Comparison of ENCODE assay signal across 8 cellular contexts in the genomic region with DNA sequence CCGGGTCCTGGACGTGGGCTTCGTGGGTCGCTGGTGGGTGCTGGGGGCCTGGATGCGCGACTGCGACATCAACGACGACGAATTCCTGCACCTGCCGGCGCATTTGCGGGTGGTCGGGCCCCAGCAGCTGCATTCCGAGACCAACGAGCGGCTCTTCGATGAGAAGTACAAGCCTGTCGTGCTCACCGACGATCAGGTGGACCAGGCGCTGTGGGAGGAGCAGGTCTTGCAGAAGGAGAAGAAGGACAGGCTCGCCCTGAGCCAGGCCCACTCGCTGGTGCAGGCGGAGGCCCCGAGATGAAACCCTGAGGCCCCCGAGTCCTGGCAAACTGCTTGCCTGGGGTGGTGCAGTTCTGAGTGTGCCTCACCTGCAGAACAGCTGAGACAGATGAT. TPM values are rescaled to one million over a fixed set of nuclear protein-coding genes. Genes with fewer than 3 reads are reported as not detected.
A peak's percentile ranks its signal among the peaks of the same experiment; 100 is the strongest.
DNase-seq lines count a peak whose midpoint lies in the region; ATAC-seq, FAIRE-seq and TF ChIP-seq lines count a peak whose summit lies in the region.

No MANE protein-coding gene starts in this region.

- no CpG with 5 or more reads among the region's 27 CpGs for WGBS in right lobe of liver (ENCODE audit: insufficient coverage, low coverage, low lambda C conversion rate, missing lambda C conversion rate)
- WGBS in upper lobe of left lung, 2 donors = 13 to 29% methylated on average over 6 to 9 of the region's 27 CpGs

- no peaks in the 10 kb centered on the region for H3K9me3 ChIP-seq in astrocyte (ENCODE audit: insufficient read depth, low read depth, low read length)
- no peaks in the 10 kb centered on the region for H3K9me3 ChIP-seq in right lobe of liver
- H3K9me3 ChIP-seq in upper lobe of left lung = no peaks in the 10 kb centered on the region

- H3K36me3 ChIP-seq in astrocyte (ENCODE audit: insufficient read depth, low read length) (peaks cover 6% of the 10 kb centered on the region), right lobe of liver (no peaks in the 10 kb centered on the region), upper lobe of left lung (peaks cover 0 to 36% (median 12%) of the 10 kb centered on the region in 4 donors)

- no peak for FAIRE-seq in astrocyte (lab: Jason Lieb, UNC)

- H3K79me2 ChIP-seq in astrocyte (ENCODE audit: insufficient read depth, low read length) = peaks cover 56% of the 10 kb centered on the region

- peaks cover 17% of the 10 kb centered on the region for H3K4me1 ChIP-seq in astrocyte (ENCODE audit: insufficient read depth, low read length)
- H3K4me1 ChIP-seq in right lobe of liver = peaks cover 0 to 18% (median 5%) of the 10 kb centered on the region in 4 donors
- H3K4me1 ChIP-seq in upper lobe of left lung = peaks cover 18 to 29% (median 22%) of the 10 kb centered on the region in 4 donors

- H3K27ac Mint-ChIP-seq in activated T-cell treated with anti-CD3 and anti-CD28 coated beads, Interleukin-2, amount 50 U/mL, for 72 hours = peak overlapping the region; percentile 5
- H3K27ac Mint-ChIP-seq in astrocyte (ENCODE audit: unreplicated experiment) = no peak overlapping the region

- peaks cover 27% of the 10 kb centered on the region for H3K4me1 Mint-ChIP-seq in activated T-cell treated with anti-CD3 and anti-CD28 coated beads, Interleukin-2, amount 50 U/mL, for 72 hours (ENCODE audit: low read depth)
- peaks cover 8% of the 10 kb centered on the region for H3K4me1 Mint-ChIP-seq in astrocyte (ENCODE audit: low read depth, unreplicated experiment)

- no peak for DNase-seq in activated T-cell treated with anti-CD3 and anti-CD28 coated beads, Interleukin-2, amount 50 U/mL, for 72 hours
- no peak for DNase-seq in activated T-cell treated with anti-CD3 and anti-CD28 coated beads, Interleukin-2, amount 50 U/mL, for 1 hour
- no peak for DNase-seq in astrocyte (ENCODE audit: low read depth)
- DNase-seq in right lobe of liver = peak in 1 of 3 donors; percentile 51
- no peak for DNase-seq in upper lobe of left lung
- DNase-seq in sciatic nerve (ENCODE audit: low spot score) = no peak
- no peak for DNase-seq in A172 (ENCODE audit: low spot score)

- peaks cover 28% of the 10 kb centered on the region for H4K20me1 ChIP-seq in astrocyte (ENCODE audit: insufficient read depth, low read length)

- H2AFZ ChIP-seq in astrocyte (ENCODE audit: low read depth, low read length) = peak overlapping the region; percentile 58

- H3K4me3 ChIP-seq in astrocyte (ENCODE audit: insufficient read depth, low read depth, low read length) = peak overlapping the region; percentile 71
- peak overlapping the region; percentile 96 to 100 (median 98) for H3K4me3 ChIP-seq in right lobe of liver
- peak overlapping the region; percentile 90 to 100 (median 100) for H3K4me3 ChIP-seq in upper lobe of left lung

- TF ChIP-seq EP300 in upper lobe of left lung (IDR thresholded peaks at IDR 0.05) = no peak

- TF ChIP-seq POLR2A in right lobe of liver (IDR thresholded peaks at IDR 0.05) (no peak), upper lobe of left lung (IDR thresholded peaks at IDR 0.05) (no peak)

- H3K9ac ChIP-seq in astrocyte (ENCODE audit: low read length) = peak overlapping the region; percentile 90

- peak overlapping the region; percentile 93 to 94 for H3K4me3 Mint-ChIP-seq in activated T-cell treated with anti-CD3 and anti-CD28 coated beads, Interleukin-2, amount 50 U/mL, for 72 hours
- peak overlapping the region; percentile 87 for H3K4me3 Mint-ChIP-seq in astrocyte (ENCODE audit: unreplicated experiment)

- ATAC-seq in activated T-cell treated with anti-CD3 and anti-CD28 coated beads, Interleukin-2, amount 50 U/mL, for 72 hours (replicated peaks in 1 of 2) = no peak
- no peak for ATAC-seq in right lobe of liver
- ATAC-seq in upper lobe of left lung (ENCODE audit: low FRiP score in 2 of 2) = no peak
- ATAC-seq in sciatic nerve = no peak
- ATAC-seq in HG02588 (IDR thresholded peaks at IDR 0.05; ENCODE audit: unreplicated experiment) = no peak

- no peaks in the 10 kb centered on the region for H3K27me3 Mint-ChIP-seq in activated T-cell treated with anti-CD3 and anti-CD28 coated beads, Interleukin-2, amount 50 U/mL, for 72 hours (ENCODE audit: low read depth)
- H3K27me3 Mint-ChIP-seq in astrocyte (ENCODE audit: low read depth, unreplicated experiment) = no peaks in the 10 kb centered on the region

- H3K4me2 ChIP-seq in astrocyte (ENCODE audit: low read length) = peak overlapping the region; percentile 93

- H3K27me3 ChIP-seq in astrocyte (ENCODE audit: insufficient read depth, low read length) (no peaks in the 10 kb centered on the region), right lobe of liver (no peaks in the 10 kb centered on the region), upper lobe of left lung (no peaks in the 10 kb centered on the region)

- H3K27ac ChIP-seq in astrocyte (ENCODE audit: low read depth, low read length) (no peak overlapping the region), right lobe of liver (peak overlapping the region in 2 of 3 donors; percentile 53 to 75), upper lobe of left lung (peak overlapping the region; percentile 80 to 95 (median 88))

- no peaks in the 10 kb centered on the region for H3K9me3 Mint-ChIP-seq in activated T-cell treated with anti-CD3 and anti-CD28 coated beads, Interleukin-2, amount 50 U/mL, for 72 hours
- H3K9me3 Mint-ChIP-seq in astrocyte (ENCODE audit: unreplicated experiment) = no peaks in the 10 kb centered on the region

- TF ChIP-seq CTCF in astrocyte (IDR thresholded peaks at IDR 0.05; ENCODE audit: insufficient read depth, low read depth, low read length) = no peak
- TF ChIP-seq CTCF in right lobe of liver (IDR thresholded peaks at IDR 0.05) = no peak
- no peak for TF ChIP-seq CTCF in upper lobe of left lung (IDR thresholded peaks at IDR 0.05)

- intact Hi-C loops in right lobe of liver (cut with DNase I) = loop anchor here in 1 of 2 donors (10.0 kb wide), 1 partner anchor 55 kb away; the partner anchor contains the start of gene CARM1
- intact Hi-C loops in sciatic nerve (cut with DNase I) = loop anchor here (10.0 kb wide), 1 partner anchor 55 kb away; the partner anchor contains the start of gene CARM1

- H3K36me3 Mint-ChIP-seq in activated T-cell treated with anti-CD3 and anti-CD28 coated beads, Interleukin-2, amount 50 U/mL, for 72 hours (ENCODE audit: insufficient read depth in 2 of 2) = peaks cover 0 to 5% of the 10 kb centered on the region in 2 donors
- H3K36me3 Mint-ChIP-seq in astrocyte (ENCODE audit: low read depth, unreplicated experiment) = peaks cover 2% of the 10 kb centered on the region

RNA-seq across cellular contexts. Expression of gene TIMM29, which starts 0.8 kb away (rescaled TPM):
- total RNA-seq in activated T-cell treated with anti-CD3 and anti-CD28 coated beads, Interleukin-2, amount 50 U/mL, for 72 hours = 10 to 100 TPM; 20.3 to 20.9 TPM
- 28.9 and 31.7 TPM in 2 replicates for total RNA-seq in astrocyte
- total RNA-seq in right lobe of liver = 10 to 100 TPM; 10.2 to 15.7 (median 11.6) TPM
- 10 to 100 TPM; 20.2 to 46.1 (median 32.7) TPM for total RNA-seq in upper lobe of left lung
- 14.4 TPM for total RNA-seq in sciatic nerve
- 45.6 and 56.0 TPM in 2 replicates for total RNA-seq in A172 (2014; rRNA removed; shearing (Covaris generic))

RNA-seq across cellular contexts. Expression of gene YIPF2, which starts 1.0 kb away (rescaled TPM):
- total RNA-seq in activated T-cell treated with anti-CD3 and anti-CD28 coated beads, Interleukin-2, amount 50 U/mL, for 72 hours = 10 to 100 TPM; 47.0 to 47.9 TPM
- total RNA-seq in astrocyte = 69.5 and 76.7 TPM in 2 replicates
- 10 to 100 TPM; 23.5 to 46.1 (median 31.4) TPM for total RNA-seq in right lobe of liver
- 10 to 100 TPM; 18.9 to 56.6 (median 49.5) TPM for total RNA-seq in upper lobe of left lung
- 33.1 TPM for total RNA-seq in sciatic nerve
- 59.4 and 72.8 TPM in 2 replicates for total RNA-seq in A172 (2014; rRNA removed; shearing (Covaris generic))

RNA-seq across cellular contexts. Expression of gene SMARCA4, which starts 31.4 kb away (rescaled TPM):
- total RNA-seq in activated T-cell treated with anti-CD3 and anti-CD28 coated beads, Interleukin-2, amount 50 U/mL, for 72 hours = 10 to 100 TPM; 80.5 to 83.2 TPM
- total RNA-seq in astrocyte = 137 and 159 TPM in 2 replicates
- 10 to 100 TPM; 26.3 to 45.8 (median 27.7) TPM for total RNA-seq in right lobe of liver
- total RNA-seq in upper lobe of left lung = 100 to 1,000 TPM in 3 of 6 donors, 10 to 100 TPM in 3; 82.8 to 245 (median 108) TPM
- total RNA-seq in sciatic nerve = 77.8 TPM
- 130 and 194 TPM in 2 replicates for total RNA-seq in A172 (2014; rRNA removed; shearing (Covaris generic))

RNA-seq across cellular contexts. Expression of gene CARM1, which starts 58.0 kb away (rescaled TPM):
- total RNA-seq in activated T-cell treated with anti-CD3 and anti-CD28 coated beads, Interleukin-2, amount 50 U/mL, for 72 hours = 10 to 100 TPM; 85.0 to 99.5 TPM
- total RNA-seq in astrocyte (62.6 and 62.7 TPM in 2 replicates), right lobe of liver (10 to 100 TPM; 13.7 to 20.5 (median 17.5) TPM), upper lobe of left lung (10 to 100 TPM; 19.0 to 30.6 (median 25.3) TPM), sciatic nerve (33.3 TPM)
- 46.6 and 53.0 TPM in 2 replicates for total RNA-seq in A172 (2014; rRNA removed; shearing (Covaris generic))
